In genomic region chr18:9333441-9334350, GRCh38 we compare ENCODE assay signal across 8 cellular contexts. TPM values are rescaled to one million over a fixed set of nuclear protein-coding genes. Genes with fewer than 3 reads are reported as not detected.
A peak's percentile ranks its signal among the peaks of the same experiment; 100 is the strongest.
DNase-seq lines count a peak whose midpoint lies in the region; ATAC-seq and TF ChIP-seq lines count a peak whose summit lies in the region.

No MANE protein-coding gene starts in this region.

- no peaks in the 10 kb centered on the region for H4K20me1 ChIP-seq in OCI-LY7 (ENCODE audit: insufficient read depth, low read length)

- H3K27ac ChIP-seq in OCI-LY7 (ENCODE audit: low read depth, low read length, poor library complexity, severe bottlenecking) = no peak overlapping the region
- H3K27ac ChIP-seq in colonic mucosa = peak overlapping the region; percentile 80
- H3K27ac ChIP-seq in lung (ENCODE audit: low read depth in 1 of 2, low read length in 1 of 2) = peak overlapping the region in 1 of 2 donors; percentile 85
- H3K27ac ChIP-seq in thyroid gland = peak overlapping the region in 2 of 3 donors; percentile 68 to 82

- intact Hi-C loops in activated CD4-positive, alpha-beta T cell treated with anti-CD3 and anti-CD28 coated beads for 36 hours (cut with DNase I, micrococcal nuclease) = loop anchor here (1.0 to 10.0 kb wide), 16 partner anchors 71 to 725 kb away; partner anchors contain the start of genes MTCL1 (in 2 of the 2), PPP4R1 (in 2 of the 2), RALBP1 (in 2 of the 2) and NDUFV2 (in 1 of the 2)
- intact Hi-C loops in OCI-LY7 (cut with micrococcal nuclease; ENCODE audit: unreplicated experiment) = loop anchor here (1.0 to 2.0 kb wide), 4 partner anchors 142 to 261 kb away; partner anchors contain the start of genes ANKRD12 and RALBP1
- intact Hi-C loops in colonic mucosa (cut with DNase I) = loop anchor here (10.0 kb wide), 2 partner anchors 181 to 259 kb away; no protein-coding TSS in a partner anchor
- intact Hi-C loops in thyroid gland (cut with DNase I) = loop anchor here (10.0 kb wide), 2 partner anchors 199 to 259 kb away; partner anchors contain the start of gene ANKRD12

- H3K4me1 ChIP-seq in OCI-LY7 (ENCODE audit: insufficient read depth, low read length, poor library complexity, severe bottlenecking) (peaks cover 8% of the 10 kb centered on the region), colonic mucosa (peaks cover 3% of the 10 kb centered on the region), lung (ENCODE audit: control insufficient read depth in 2 of 2, insufficient read depth in 2 of 2, low read length in 2 of 2) (peaks cover 0 to 3% of the 10 kb centered on the region in 2 donors), thyroid gland (peaks cover 7 to 15% of the 10 kb centered on the region in 2 donors)

- H3K9me3 Mint-ChIP-seq in activated CD4-positive, alpha-beta T cell treated with anti-CD3 and anti-CD28 coated beads for 36 hours (ENCODE audit: low read depth) = peaks cover under 1% of the 10 kb centered on the region

- 35 to 36% methylated on average over 52 of the region's 52 CpGs for WGBS in lung, 2 donors
- 38 to 44% methylated on average over 42 to 47 of the region's 52 CpGs for WGBS in thyroid gland, 2 donors

- H3K27ac Mint-ChIP-seq in activated CD4-positive, alpha-beta T cell treated with anti-CD3 and anti-CD28 coated beads for 36 hours = peak overlapping the region; percentile 67

- TF ChIP-seq CTCF in OCI-LY7 (conservative IDR thresholded peaks at IDR 0.05; ENCODE audit: low read length) (no peak), colonic mucosa (IDR thresholded peaks at IDR 0.05) (no peak), lung (IDR thresholded peaks at IDR 0.05; ENCODE audit: control extremely low read depth, extremely low read depth) (no peak), thyroid gland (IDR thresholded peaks at IDR 0.05) (no peak)

- H3K27me3 Mint-ChIP-seq in activated CD4-positive, alpha-beta T cell treated with anti-CD3 and anti-CD28 coated beads for 36 hours = peaks cover 3% of the 10 kb centered on the region

- ATAC-seq in activated CD4-positive, alpha-beta T cell treated with anti-CD3 and anti-CD28 coated beads for 36 hours = peak; percentile 52
- ATAC-seq in HG02678 (IDR thresholded peaks at IDR 0.05; ENCODE audit: unreplicated experiment) (peak; percentile 42), lung (ENCODE audit: insufficient read depth, low FRiP score) (peak; percentile 59)

- H3K36me3 Mint-ChIP-seq in activated CD4-positive, alpha-beta T cell treated with anti-CD3 and anti-CD28 coated beads for 36 hours (ENCODE audit: low read depth) = peaks cover 5% of the 10 kb centered on the region

- H3K36me3 ChIP-seq in OCI-LY7 (ENCODE audit: insufficient read depth, low read length) (peaks cover 9% of the 10 kb centered on the region; the same call in 1 of the 2 replicates), colonic mucosa (no peaks in the 10 kb centered on the region), lung (ENCODE audit: control insufficient read depth in 2 of 2, insufficient read depth in 2 of 2, low read length in 2 of 2) (no peaks in the 10 kb centered on the region), thyroid gland (no peaks in the 10 kb centered on the region)

- DNase-seq in activated CD4-positive, alpha-beta T cell treated with anti-CD3 and anti-CD28 coated beads for 36 hours = peak; percentile 47
- DNase-seq in activated CD4-positive, alpha-beta T cell treated with anti-CD3 and anti-CD28 coated beads, Interleukin-2, amount 50 U/mL, for 1 hour = no peak
- DNase-seq in OCI-LY7 (ENCODE audit: low spot score) (no peak), colonic mucosa (peak; percentile 40), lung (ENCODE audit: low spot score) (no peak), thyroid gland (peak in 1 of 2 donors; percentile 1), NCI-H1694 (lab: John Stamatoyannopoulos, UW) (no peak)

- peak overlapping the region; percentile 84; the same call in 1 of the 2 replicates for H2AFZ ChIP-seq in OCI-LY7 (ENCODE audit: low read length)

- peaks cover 7% of the 10 kb centered on the region; the same call in 1 of the 2 replicates for H3K79me2 ChIP-seq in OCI-LY7 (ENCODE audit: insufficient read depth, low read depth, low read length)

- H3K4me3 Mint-ChIP-seq in activated CD4-positive, alpha-beta T cell treated with anti-CD3 and anti-CD28 coated beads for 36 hours = peak overlapping the region; percentile 82

- H3K9me2 ChIP-seq in OCI-LY7 (ENCODE audit: insufficient read depth, low read length) = no peaks in the 10 kb centered on the region

- peak overlapping the region; percentile 58 to 79 for H3K9ac ChIP-seq in colonic mucosa (ENCODE audit: low read depth in 2 of 2, low read length in 2 of 2)

- H3K4me2 ChIP-seq in OCI-LY7 (ENCODE audit: low read length) = peak overlapping the region; percentile 95

- H3K27me3 ChIP-seq in colonic mucosa (no peaks in the 10 kb centered on the region), lung (ENCODE audit: control insufficient read depth, insufficient read depth) (no peaks in the 10 kb centered on the region), thyroid gland (no peaks in the 10 kb centered on the region)

- H3K4me1 Mint-ChIP-seq in activated CD4-positive, alpha-beta T cell treated with anti-CD3 and anti-CD28 coated beads for 36 hours = peaks cover 22% of the 10 kb centered on the region

- peak overlapping the region; percentile 69 for H3K4me3 ChIP-seq in OCI-LY7 (ENCODE audit: low read depth, low read length, poor library complexity, severe bottlenecking)
- H3K4me3 ChIP-seq in colonic mucosa = peak overlapping the region; percentile 45
- peak overlapping the region; percentile 56 for H3K4me3 ChIP-seq in lung
- H3K4me3 ChIP-seq in thyroid gland (replicated peaks in 1 of 3) = peak overlapping the region; percentile 20 to 80 (median 41)

- CTCF ChIA-PET in activated CD4-positive, alpha-beta T cell treated with anti-CD3 and anti-CD28 coated beads for 36 hours (lab: Charles Lee) = interaction anchor here (0.6 to 1.1 kb wide), 3 partner anchors 20 to 186 kb away, joined by 3 to 4 read pairs (median 4); no protein-coding TSS in a partner anchor
- CTCF ChIA-PET in OCI-LY7 (lab: Charles Lee; ENCODE audit: unreplicated experiment) = interaction anchor here (0.6 kb wide), 2 partner anchors 93 to 263 kb away, joined by 5 to 10 read pairs; no protein-coding TSS in a partner anchor

- BruUV-seq in OCI-LY7 (replicated peaks; lab: Mats Ljungman, UMichigan) = no TSS peak

- H3K9me3 ChIP-seq in OCI-LY7 (ENCODE audit: low read length) (no peaks in the 10 kb centered on the region), colonic mucosa (no peaks in the 10 kb centered on the region), lung (ENCODE audit: control insufficient read depth in 2 of 2, insufficient read depth in 1 of 2, low read length in 1 of 2) (peaks cover 0 to under 1% of the 10 kb centered on the region in 2 donors), thyroid gland (no peaks in the 10 kb centered on the region)

- POLR2A ChIA-PET in activated CD4-positive, alpha-beta T cell treated with anti-CD3 and anti-CD28 coated beads for 36 hours (lab: Charles Lee) = interaction anchor here (0.6 to 1.2 kb wide), 3 partner anchors 70 to 580 kb away, joined by 3 to 9 read pairs (median 4); partner anchors contain the start of gene VAPA
- POLR2A ChIA-PET in OCI-LY7 (lab: Charles Lee) = interaction anchor here (0.7 to 0.8 kb wide), 3 partner anchors 8 to 159 kb away, joined by 3 to 4 read pairs (median 3); no protein-coding TSS in a partner anchor

- no peak for TF ChIP-seq POLR2A in thyroid gland (IDR thresholded peaks at IDR 0.05)

RNA-seq across cellular contexts. Expression of gene TWSG1, which starts 0.9 kb away (rescaled TPM):
- 1 to 10 TPM; 7.9 to 8.8 TPM for total RNA-seq in activated CD4-positive, alpha-beta T cell treated with anti-CD3 and anti-CD28 coated beads for 36 hours
- total RNA-seq in OCI-LY7 (2014; rRNA removed; shearing (Covaris generic)) = 7.4 and 7.5 TPM in 2 replicates
- 10.9 and 11.6 TPM in 2 replicates for total RNA-seq in OCI-LY7 (2022)
- 10 to 100 TPM; 14.1 to 25.1 TPM for total RNA-seq in colonic mucosa
- 10 to 100 TPM; 30.0 to 55.8 TPM for total RNA-seq in lung
- polyA plus RNA-seq in lung = 10 to 100 TPM; 11.8 to 13.2 TPM
- total RNA-seq in thyroid gland = 10 to 100 TPM; 53.0 to 62.9 (median 59.7) TPM

Comparison
In these comparisons a context has a peak if more than half of its experiments do, and no peak if none do; other contexts are left out.
1. DNase-seq: peak in activated CD4-positive, alpha-beta T cell treated with anti-CD3 and anti-CD28 coated beads for 36 hours (single experiment) and colonic mucosa (single experiment); none in activated CD4-positive, alpha-beta T cell treated with anti-CD3 and anti-CD28 coated beads, Interleukin-2, amount 50 U/mL, for 1 hour (single experiment), OCI-LY7 (single experiment), lung (single experiment) and NCI-H1694 (single experiment).
2. Peak in every context shown above with its lines, with median percentiles within 50 percentile points of each other: ATAC-seq and H3K4me3 ChIP-seq.